Comparison of ENCODE assay signal across 1 cellular context in the genomic region with DNA sequence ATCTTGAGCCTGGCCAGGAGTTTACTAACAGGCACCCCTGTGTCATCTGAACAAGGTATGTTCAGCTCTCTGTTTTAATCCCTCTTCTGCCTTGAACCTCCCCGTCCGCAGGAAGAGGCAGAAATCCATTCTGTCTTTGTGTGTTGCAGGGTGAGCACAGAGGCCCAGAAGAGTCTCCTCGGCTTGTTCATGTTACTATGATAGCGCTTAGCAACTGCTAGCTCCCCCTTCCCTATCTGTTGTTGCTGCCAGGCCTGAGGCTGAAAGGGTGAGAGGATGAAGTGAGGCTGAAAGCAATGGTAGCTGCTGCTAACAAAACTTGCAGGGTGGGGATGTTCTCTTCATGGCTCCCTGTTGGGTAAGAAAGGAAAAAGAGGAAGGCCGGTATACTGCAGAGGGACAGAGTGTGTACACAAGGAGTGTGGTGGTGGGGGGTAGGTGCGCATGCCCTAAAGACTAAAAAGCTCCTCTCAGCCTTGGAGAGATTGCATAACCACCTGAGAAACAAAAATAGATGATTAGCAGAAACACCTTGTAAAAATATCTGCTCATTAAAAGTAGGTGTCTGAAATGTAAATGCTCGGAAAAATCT.
TF ChIP-seq lines count a peak whose summit lies in the region.

No MANE protein-coding gene starts in this region.

TF ChIP-seq in GM23338, 12 proteins besides CTCF, POLR2A, EP300 and RAD21:
- no peak for TF ChIP-seq POLR2AphosphoS5 (IDR thresholded peaks at IDR 0.05; ENCODE audit: low read depth)
- TF ChIP-seq NANOG (IDR thresholded peaks at IDR 0.05; ENCODE audit: borderline replicate concordance) = no peak
- TF ChIP-seq ZNF114 (CRISPR knock-in tag; IDR thresholded peaks at IDR 0.05) = no peak
- TF ChIP-seq, protein P1, sequence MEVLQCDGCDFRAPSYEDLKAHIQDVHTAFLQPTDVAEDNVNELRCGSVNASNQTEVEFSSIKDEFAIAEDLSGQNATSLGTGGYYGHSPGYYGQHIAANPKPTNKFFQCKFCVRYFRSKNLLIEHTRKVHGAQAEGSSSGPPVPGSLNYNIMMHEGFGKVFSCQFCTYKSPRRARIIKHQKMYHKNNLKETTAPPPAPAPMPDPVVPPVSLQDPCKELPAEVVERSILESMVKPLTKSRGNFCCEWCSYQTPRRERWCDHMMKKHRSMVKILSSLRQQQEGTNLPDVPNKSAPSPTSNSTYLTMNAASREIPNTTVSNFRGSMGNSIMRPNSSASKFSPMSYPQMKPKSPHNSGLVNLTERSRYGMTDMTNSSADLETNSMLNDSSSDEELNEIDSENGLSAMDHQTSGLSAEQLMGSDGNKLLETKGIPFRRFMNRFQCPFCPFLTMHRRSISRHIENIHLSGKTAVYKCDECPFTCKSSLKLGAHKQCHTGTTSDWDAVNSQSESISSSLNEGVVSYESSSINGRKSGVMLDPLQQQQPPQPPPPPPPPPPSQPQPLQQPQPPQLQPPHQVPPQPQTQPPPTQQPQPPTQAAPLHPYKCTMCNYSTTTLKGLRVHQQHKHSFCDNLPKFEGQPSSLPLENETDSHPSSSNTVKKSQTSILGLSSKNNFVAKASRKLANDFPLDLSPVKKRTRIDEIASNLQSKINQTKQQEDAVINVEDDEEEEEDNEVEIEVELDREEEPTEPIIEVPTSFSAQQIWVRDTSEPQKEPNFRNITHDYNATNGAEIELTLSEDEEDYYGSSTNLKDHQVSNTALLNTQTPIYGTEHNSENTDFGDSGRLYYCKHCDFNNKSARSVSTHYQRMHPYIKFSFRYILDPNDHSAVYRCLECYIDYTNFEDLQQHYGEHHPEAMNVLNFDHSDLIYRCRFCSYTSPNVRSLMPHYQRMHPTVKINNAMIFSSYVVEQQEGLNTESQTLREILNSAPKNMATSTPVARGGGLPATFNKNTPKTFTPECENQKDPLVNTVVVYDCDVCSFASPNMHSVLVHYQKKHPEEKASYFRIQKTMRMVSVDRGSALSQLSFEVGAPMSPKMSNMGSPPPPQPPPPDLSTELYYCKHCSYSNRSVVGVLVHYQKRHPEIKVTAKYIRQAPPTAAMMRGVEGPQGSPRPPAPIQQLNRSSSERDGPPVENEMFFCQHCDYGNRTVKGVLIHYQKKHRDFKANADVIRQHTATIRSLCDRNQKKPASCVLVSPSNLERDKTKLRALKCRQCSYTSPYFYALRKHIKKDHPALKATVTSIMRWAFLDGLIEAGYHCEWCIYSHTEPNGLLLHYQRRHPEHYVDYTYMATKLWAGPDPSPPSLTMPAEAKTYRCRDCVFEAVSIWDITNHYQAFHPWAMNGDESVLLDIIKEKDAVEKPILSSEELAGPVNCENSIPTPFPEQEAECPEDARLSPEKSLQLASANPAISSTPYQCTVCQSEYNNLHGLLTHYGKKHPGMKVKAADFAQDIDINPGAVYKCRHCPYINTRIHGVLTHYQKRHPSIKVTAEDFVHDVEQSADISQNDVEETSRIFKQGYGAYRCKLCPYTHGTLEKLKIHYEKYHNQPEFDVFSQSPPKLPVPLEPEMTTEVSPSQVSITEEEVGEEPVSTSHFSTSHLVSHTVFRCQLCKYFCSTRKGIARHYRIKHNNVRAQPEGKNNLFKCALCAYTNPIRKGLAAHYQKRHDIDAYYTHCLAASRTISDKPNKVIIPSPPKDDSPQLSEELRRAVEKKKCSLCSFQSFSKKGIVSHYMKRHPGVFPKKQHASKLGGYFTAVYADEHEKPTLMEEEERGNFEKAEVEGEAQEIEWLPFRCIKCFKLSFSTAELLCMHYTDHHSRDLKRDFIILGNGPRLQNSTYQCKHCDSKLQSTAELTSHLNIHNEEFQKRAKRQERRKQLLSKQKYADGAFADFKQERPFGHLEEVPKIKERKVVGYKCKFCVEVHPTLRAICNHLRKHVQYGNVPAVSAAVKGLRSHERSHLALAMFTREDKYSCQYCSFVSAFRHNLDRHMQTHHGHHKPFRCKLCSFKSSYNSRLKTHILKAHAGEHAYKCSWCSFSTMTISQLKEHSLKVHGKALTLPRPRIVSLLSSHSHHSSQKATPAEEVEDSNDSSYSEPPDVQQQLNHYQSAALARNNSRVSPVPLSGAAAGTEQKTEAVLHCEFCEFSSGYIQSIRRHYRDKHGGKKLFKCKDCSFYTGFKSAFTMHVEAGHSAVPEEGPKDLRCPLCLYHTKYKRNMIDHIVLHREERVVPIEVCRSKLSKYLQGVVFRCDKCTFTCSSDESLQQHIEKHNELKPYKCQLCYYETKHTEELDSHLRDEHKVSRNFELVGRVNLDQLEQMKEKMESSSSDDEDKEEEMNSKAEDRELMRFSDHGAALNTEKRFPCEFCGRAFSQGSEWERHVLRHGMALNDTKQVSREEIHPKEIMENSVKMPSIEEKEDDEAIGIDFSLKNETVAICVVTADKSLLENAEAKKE (CRISPR knock-in tag; IDR thresholded peaks at IDR 0.05) = no peak
- TF ChIP-seq CREB1 (CRISPR knock-in tag; IDR thresholded peaks at IDR 0.05; ENCODE audit: low read depth) = no peak
- no peak for TF ChIP-seq STAT1 (IDR thresholded peaks at IDR 0.05; ENCODE audit: unreplicated experiment)
- no peak for TF ChIP-seq REST (IDR thresholded peaks at IDR 0.05; ENCODE audit: unreplicated experiment)
- no peak for TF ChIP-seq JUNB (IDR thresholded peaks at IDR 0.05; ENCODE audit: unreplicated experiment)
- no peak for TF ChIP-seq EZH2phosphoT487 (IDR thresholded peaks at IDR 0.05; ENCODE audit: unreplicated experiment)
- no peak for TF ChIP-seq ZNF331 (CRISPR knock-in tag; IDR thresholded peaks at IDR 0.05; ENCODE audit: low read depth)
- no peak for TF ChIP-seq EZH2 (IDR thresholded peaks at IDR 0.05; ENCODE audit: low read depth, unreplicated experiment)
- TF ChIP-seq, protein P2, sequence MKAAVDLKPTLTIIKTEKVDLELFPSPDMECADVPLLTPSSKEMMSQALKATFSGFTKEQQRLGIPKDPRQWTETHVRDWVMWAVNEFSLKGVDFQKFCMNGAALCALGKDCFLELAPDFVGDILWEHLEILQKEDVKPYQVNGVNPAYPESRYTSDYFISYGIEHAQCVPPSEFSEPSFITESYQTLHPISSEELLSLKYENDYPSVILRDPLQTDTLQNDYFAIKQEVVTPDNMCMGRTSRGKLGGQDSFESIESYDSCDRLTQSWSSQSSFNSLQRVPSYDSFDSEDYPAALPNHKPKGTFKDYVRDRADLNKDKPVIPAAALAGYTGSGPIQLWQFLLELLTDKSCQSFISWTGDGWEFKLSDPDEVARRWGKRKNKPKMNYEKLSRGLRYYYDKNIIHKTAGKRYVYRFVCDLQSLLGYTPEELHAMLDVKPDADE (IDR thresholded peaks at IDR 0.05) = no peak
